Comparison of ENCODE assay signal across 17 cellular contexts in genomic region chr16:49839462-49839825, GRCh38. TPM values are rescaled to one million over a fixed set of nuclear protein-coding genes. Genes with fewer than 3 reads are reported as not detected.
DNase-seq lines count a peak whose midpoint lies in the region; ATAC-seq and TF ChIP-seq lines count a peak whose summit lies in the region.
"Had no signal": no experiment of that assay in that cellular context is flagged by ENCODE, and none has a peak within 500 bp of the region (broad histone marks: within the 10 kb centered on the region; RNA-seq: fewer than 3 reads in every experiment).

No MANE protein-coding gene starts in this region.

- H3K9me3 ChIP-seq in SK-N-MC (ENCODE audit: low read depth, low read length) (no peaks in the 10 kb centered on the region), iPS-20b (ENCODE audit: insufficient read depth, low read depth, low read length) (no peaks in the 10 kb centered on the region), sigmoid colon (no peaks in the 10 kb centered on the region)
- H3K9me3 ChIP-seq: neutrophil, right lobe of liver had no signal

- H3K36me3 ChIP-seq in H7 (replicated peaks; ENCODE audit: control insufficient read depth, insufficient read depth, low read length), result no peaks in the 10 kb centered on the region
- no peaks in the 10 kb centered on the region for H3K36me3 ChIP-seq in SK-N-MC (ENCODE audit: insufficient read depth, low read length)
- no peaks in the 10 kb centered on the region for H3K36me3 ChIP-seq in iPS-20b (ENCODE audit: insufficient read depth, low read depth, low read length)
- no peaks in the 10 kb centered on the region for H3K36me3 ChIP-seq in sigmoid colon
- H3K36me3 ChIP-seq: neutrophil, right lobe of liver had no signal

- H3K27ac ChIP-seq in SK-N-MC, result peak overlapping the region; percentile 91
- no peak overlapping the region for H3K27ac ChIP-seq in iPS-20b (ENCODE audit: low read length)
- peak overlapping the region; percentile 45 to 88 (median 64) for H3K27ac ChIP-seq in sigmoid colon
- H3K27ac ChIP-seq: neutrophil, right lobe of liver had no signal

- H3K9ac ChIP-seq in SK-N-MC (ENCODE audit: insufficient read length) (peak overlapping the region; percentile 41), iPS-20b (ENCODE audit: low read depth, low read length) (peak overlapping the region; percentile 50; the same call in 1 of the 2 replicates)

- intact Hi-C loops in sigmoid colon (cut with DNase I), result no loop called here

- WGBS in sigmoid colon, 2 donors, result 70 to 83% methylated on average over 11 of the region's 11 CpGs

- ATAC-seq in HG03457 (IDR thresholded peaks at IDR 0.05; ENCODE audit: unreplicated experiment) (no peak), HG03139 (IDR thresholded peaks at IDR 0.05; ENCODE audit: unreplicated experiment) (no peak)
- ATAC-seq: K562; right lobe of liver; stimulated activated naive CD8-positive, alpha-beta T cell treated with anti-CD3 and anti-CD28 coated beads, Interleukin-15, amount 100 ng/mL, for 72 hours had no signal

- H3K4me1 ChIP-seq in iPS-20b (ENCODE audit: insufficient read depth, low read length), result peaks cover 41% of the 10 kb centered on the region; the same call in 1 of the 2 replicates
- H3K4me1 ChIP-seq in sigmoid colon, result peaks cover 0 to 46% (median 33%) of the 10 kb centered on the region in 4 donors
- H3K4me1 ChIP-seq: right lobe of liver had no signal

- H3K27me3 ChIP-seq in H7 (ENCODE audit: control insufficient read depth, insufficient read depth, low read length) (no peaks in the 10 kb centered on the region), iPS-20b (ENCODE audit: insufficient read depth, low read length) (no peaks in the 10 kb centered on the region), sigmoid colon (peaks cover 0 to 26% (median 9%) of the 10 kb centered on the region in 3 donors)
- H3K27me3 ChIP-seq: right lobe of liver had no signal

- H3K4me3 ChIP-seq in H7 (ENCODE audit: insufficient read depth, low read depth, low read length) (peak overlapping the region; percentile 41; the same call in 1 of the 2 replicates), SK-N-MC (peak overlapping the region; percentile 51; the same call in 1 of the 2 replicates), iPS-20b (ENCODE audit: low read length) (peak overlapping the region; percentile 60; the same call in 1 of the 2 replicates), sigmoid colon (no peak overlapping the region)
- H3K4me3 ChIP-seq: K562, right lobe of liver had no signal

- no peak for TF ChIP-seq CTCF in sigmoid colon (IDR thresholded peaks at IDR 0.05)

- no peak for TF ChIP-seq EP300 in sigmoid colon (IDR thresholded peaks at IDR 0.05)

- no peak for TF ChIP-seq POLR2A in sigmoid colon (IDR thresholded peaks at IDR 0.05)

- DNase-seq in H7, result peak; percentile 73
- no peak for DNase-seq in SK-N-MC (ENCODE audit: low read depth, low spot score)
- no peak for DNase-seq in sigmoid colon
- no peak for DNase-seq in hippocampal formation (lab: John Stamatoyannopoulos, UW)
- DNase-seq: activated CD4-positive, alpha-beta T cell treated with anti-CD3 and anti-CD28 coated beads, Interleukin-2, amount 10 ng/mL, durations not matched to agents 7 days and 5 days; COR-L47; foreskin melanocyte; NCI-H1048; NCI-H2107; right lobe of liver; stimulated activated CD4-positive, alpha-beta T cell treated with anti-CD3 and anti-CD28 coated beads, Interleukin-1b, Interleukin-23, amount 100 ng/mL, for 48 hours; stimulated activated naive CD8-positive, alpha-beta T cell treated with anti-CD3 and anti-CD28 coated beads, Interleukin-15, amount 100 ng/mL, for 72 hours had no signal

RNA-seq across cellular contexts. Expression of gene ZNF423, which starts 16.5 kb away (rescaled TPM):
- 42.9 and 43.6 TPM in 2 replicates for total RNA-seq in H7 (2014; rRNA removed; shearing (Covaris generic))
- total RNA-seq in sigmoid colon, result 10 to 100 TPM in 1 of 4 donors, 1 to 10 TPM in 3; 3.6 to 19.7 (median 5.0) TPM
- 1 to 10 TPM in 2 of 3 donors, under 1 TPM in 1; 0.69 to 3.3 (median 1.2) TPM for polyA plus RNA-seq in sigmoid colon
- total RNA-seq: activated CD4-positive, alpha-beta T cell treated with anti-CD3 and anti-CD28 coated beads, Interleukin-2, amount 10 ng/mL, durations not matched to agents 7 days and 5 days; K562 had no signal
- polyA plus RNA-seq: K562 had no signal

Comparison
In these comparisons a context has a peak if more than half of its experiments do, and no peak if none do; other contexts are left out.
1. H3K4me3 ChIP-seq: peak in H7 (single experiment), SK-N-MC (single experiment) and iPS-20b (single experiment); none in sigmoid colon (0 of 4).